Comparison of ENCODE assay signal across 28 cellular contexts in genomic region chr3:125220183-125220582, GRCh38. TPM values are rescaled to one million over a fixed set of nuclear protein-coding genes. Genes with fewer than 3 reads are reported as not detected.
"Had no signal": no experiment of that assay in that cellular context is flagged by ENCODE, and none has a peak within 500 bp of the region (broad histone marks: within the 10 kb centered on the region; RNA-seq: fewer than 3 reads in every experiment).

No MANE protein-coding gene starts in this region.

- H3K27ac Mint-ChIP-seq: activated CD8-positive, alpha-beta T cell treated with anti-CD3 and anti-CD28 coated beads, Interleukin-2, amount 10 ng/mL, durations not matched to agents 7 days and 5 days; activated naive CD4-positive, alpha-beta T cell treated with anti-CD3 and anti-CD28 coated beads, Interleukin-2, amount 50 U/mL, for 72 hours; activated naive CD8-positive, alpha-beta T cell treated with anti-CD3 and anti-CD28 coated beads, Interleukin-2, amount 50 U/mL, for 24 hours; activated T-cell treated with anti-CD3 and anti-CD28 coated beads, Interleukin-2, amount 50 U/mL, for 24 hours had no signal

- H3K4me3 Mint-ChIP-seq: activated CD8-positive, alpha-beta T cell treated with anti-CD3 and anti-CD28 coated beads, Interleukin-2, amount 10 ng/mL, durations not matched to agents 7 days and 5 days; activated naive CD8-positive, alpha-beta T cell treated with anti-CD3 and anti-CD28 coated beads, Interleukin-2, amount 50 U/mL, for 24 hours; activated T-cell treated with anti-CD3 and anti-CD28 coated beads, Interleukin-2, amount 50 U/mL, for 24 hours had no signal

- H3K9me3 Mint-ChIP-seq: activated naive CD4-positive, alpha-beta T cell treated with anti-CD3 and anti-CD28 coated beads, Interleukin-2, amount 50 U/mL, for 72 hours; activated naive CD8-positive, alpha-beta T cell treated with anti-CD3 and anti-CD28 coated beads, Interleukin-2, amount 50 U/mL, for 24 hours; activated T-cell treated with anti-CD3 and anti-CD28 coated beads, Interleukin-2, amount 50 U/mL, for 24 hours had no signal

- H3K36me3 Mint-ChIP-seq: activated naive CD4-positive, alpha-beta T cell treated with anti-CD3 and anti-CD28 coated beads, Interleukin-2, amount 50 U/mL, for 72 hours had no signal

- H3K4me1 Mint-ChIP-seq: activated naive CD8-positive, alpha-beta T cell treated with anti-CD3 and anti-CD28 coated beads, Interleukin-2, amount 50 U/mL, for 24 hours had no signal

- H3K27ac ChIP-seq: ascending aorta, body of pancreas, RWPE1, SJCRH30, VCaP had no signal

- DNase-seq: activated CD4-positive, alpha-beta T cell treated with anti-CD3 and anti-CD28 coated beads for 4 hours; activated CD8-positive, alpha-beta T cell treated with anti-CD3 and anti-CD28 coated beads, Interleukin-2, amount 10 ng/mL, durations not matched to agents 7 days and 5 days; activated effector memory CD4-positive, alpha-beta T cell treated with anti-CD3 and anti-CD28 coated beads, Interleukin-2, amount 50 U/mL, for 16 hours; activated naive CD4-positive, alpha-beta T cell treated with Interleukin-2 at 50 U/mL for 16 hours; activated naive CD8-positive, alpha-beta T cell treated with anti-CD3 and anti-CD28 coated beads, Interleukin-2, amount 50 U/mL, for 24 hours; activated T-cell treated with anti-CD3 and anti-CD28 coated beads, Interleukin-2, amount 50 U/mL, for 24 hours; amniotic stem cell; body of pancreas; central memory CD4-positive, alpha-beta T cell; MG63; NCI-H1105; NCI-H1436; NCI-H1694 treated with DMSO at 0.1 percent for 48 hours; NCI-H2029 treated with DMSO at 0.1 percent for 48 hours; NCI-H345; NCI-H510A treated with DMSO at 0.1 percent for 48 hours; NCI-H69; NK-92 treated with Interleukin-12 subunit alpha and Interleukin-12 subunit beta, amount 100 ng/mL, for 24 hours; OCI-M1; Right ventricle myocardium superior; SJCRH30; SK-N-SH; T-helper 1 cell had no signal

- H3K27me3 ChIP-seq: ascending aorta, body of pancreas, MG63, Peyer's patch, SJCRH30 had no signal

- H3K9me2 ChIP-seq: SK-N-SH had no signal

- H3K4me3 ChIP-seq: ascending aorta, body of pancreas, MG63, SJCRH30 had no signal

- H3K27me3 Mint-ChIP-seq: activated naive CD8-positive, alpha-beta T cell treated with anti-CD3 and anti-CD28 coated beads, Interleukin-2, amount 50 U/mL, for 24 hours; activated T-cell treated with anti-CD3 and anti-CD28 coated beads, Interleukin-2, amount 50 U/mL, for 24 hours had no signal

- H3K4me1 ChIP-seq: ascending aorta, body of pancreas, SJCRH30 had no signal

- H3K9me3 ChIP-seq: ascending aorta, body of pancreas, MG63, Peyer's patch, SJCRH30, SK-N-SH had no signal

- H3K4me2 ChIP-seq: SK-N-SH had no signal

- H3K36me3 ChIP-seq: ascending aorta, Peyer's patch, SJCRH30 had no signal

RNA-seq across cellular contexts. Expression of gene SLC12A8, which starts 7.6 kb away (rescaled TPM):
- total RNA-seq: ascending aorta had no signal
